ENCODE assay signal across 1 cellular context in genomic region chr10:13162013-13162364, GRCh38.
TF ChIP-seq lines count a peak whose summit lies in the region.

No MANE protein-coding gene starts in this region.

TF ChIP-seq in GM23338, 12 proteins besides CTCF, POLR2A, EP300 and RAD21 (continued from another document):
- TF ChIP-seq, protein P1, sequence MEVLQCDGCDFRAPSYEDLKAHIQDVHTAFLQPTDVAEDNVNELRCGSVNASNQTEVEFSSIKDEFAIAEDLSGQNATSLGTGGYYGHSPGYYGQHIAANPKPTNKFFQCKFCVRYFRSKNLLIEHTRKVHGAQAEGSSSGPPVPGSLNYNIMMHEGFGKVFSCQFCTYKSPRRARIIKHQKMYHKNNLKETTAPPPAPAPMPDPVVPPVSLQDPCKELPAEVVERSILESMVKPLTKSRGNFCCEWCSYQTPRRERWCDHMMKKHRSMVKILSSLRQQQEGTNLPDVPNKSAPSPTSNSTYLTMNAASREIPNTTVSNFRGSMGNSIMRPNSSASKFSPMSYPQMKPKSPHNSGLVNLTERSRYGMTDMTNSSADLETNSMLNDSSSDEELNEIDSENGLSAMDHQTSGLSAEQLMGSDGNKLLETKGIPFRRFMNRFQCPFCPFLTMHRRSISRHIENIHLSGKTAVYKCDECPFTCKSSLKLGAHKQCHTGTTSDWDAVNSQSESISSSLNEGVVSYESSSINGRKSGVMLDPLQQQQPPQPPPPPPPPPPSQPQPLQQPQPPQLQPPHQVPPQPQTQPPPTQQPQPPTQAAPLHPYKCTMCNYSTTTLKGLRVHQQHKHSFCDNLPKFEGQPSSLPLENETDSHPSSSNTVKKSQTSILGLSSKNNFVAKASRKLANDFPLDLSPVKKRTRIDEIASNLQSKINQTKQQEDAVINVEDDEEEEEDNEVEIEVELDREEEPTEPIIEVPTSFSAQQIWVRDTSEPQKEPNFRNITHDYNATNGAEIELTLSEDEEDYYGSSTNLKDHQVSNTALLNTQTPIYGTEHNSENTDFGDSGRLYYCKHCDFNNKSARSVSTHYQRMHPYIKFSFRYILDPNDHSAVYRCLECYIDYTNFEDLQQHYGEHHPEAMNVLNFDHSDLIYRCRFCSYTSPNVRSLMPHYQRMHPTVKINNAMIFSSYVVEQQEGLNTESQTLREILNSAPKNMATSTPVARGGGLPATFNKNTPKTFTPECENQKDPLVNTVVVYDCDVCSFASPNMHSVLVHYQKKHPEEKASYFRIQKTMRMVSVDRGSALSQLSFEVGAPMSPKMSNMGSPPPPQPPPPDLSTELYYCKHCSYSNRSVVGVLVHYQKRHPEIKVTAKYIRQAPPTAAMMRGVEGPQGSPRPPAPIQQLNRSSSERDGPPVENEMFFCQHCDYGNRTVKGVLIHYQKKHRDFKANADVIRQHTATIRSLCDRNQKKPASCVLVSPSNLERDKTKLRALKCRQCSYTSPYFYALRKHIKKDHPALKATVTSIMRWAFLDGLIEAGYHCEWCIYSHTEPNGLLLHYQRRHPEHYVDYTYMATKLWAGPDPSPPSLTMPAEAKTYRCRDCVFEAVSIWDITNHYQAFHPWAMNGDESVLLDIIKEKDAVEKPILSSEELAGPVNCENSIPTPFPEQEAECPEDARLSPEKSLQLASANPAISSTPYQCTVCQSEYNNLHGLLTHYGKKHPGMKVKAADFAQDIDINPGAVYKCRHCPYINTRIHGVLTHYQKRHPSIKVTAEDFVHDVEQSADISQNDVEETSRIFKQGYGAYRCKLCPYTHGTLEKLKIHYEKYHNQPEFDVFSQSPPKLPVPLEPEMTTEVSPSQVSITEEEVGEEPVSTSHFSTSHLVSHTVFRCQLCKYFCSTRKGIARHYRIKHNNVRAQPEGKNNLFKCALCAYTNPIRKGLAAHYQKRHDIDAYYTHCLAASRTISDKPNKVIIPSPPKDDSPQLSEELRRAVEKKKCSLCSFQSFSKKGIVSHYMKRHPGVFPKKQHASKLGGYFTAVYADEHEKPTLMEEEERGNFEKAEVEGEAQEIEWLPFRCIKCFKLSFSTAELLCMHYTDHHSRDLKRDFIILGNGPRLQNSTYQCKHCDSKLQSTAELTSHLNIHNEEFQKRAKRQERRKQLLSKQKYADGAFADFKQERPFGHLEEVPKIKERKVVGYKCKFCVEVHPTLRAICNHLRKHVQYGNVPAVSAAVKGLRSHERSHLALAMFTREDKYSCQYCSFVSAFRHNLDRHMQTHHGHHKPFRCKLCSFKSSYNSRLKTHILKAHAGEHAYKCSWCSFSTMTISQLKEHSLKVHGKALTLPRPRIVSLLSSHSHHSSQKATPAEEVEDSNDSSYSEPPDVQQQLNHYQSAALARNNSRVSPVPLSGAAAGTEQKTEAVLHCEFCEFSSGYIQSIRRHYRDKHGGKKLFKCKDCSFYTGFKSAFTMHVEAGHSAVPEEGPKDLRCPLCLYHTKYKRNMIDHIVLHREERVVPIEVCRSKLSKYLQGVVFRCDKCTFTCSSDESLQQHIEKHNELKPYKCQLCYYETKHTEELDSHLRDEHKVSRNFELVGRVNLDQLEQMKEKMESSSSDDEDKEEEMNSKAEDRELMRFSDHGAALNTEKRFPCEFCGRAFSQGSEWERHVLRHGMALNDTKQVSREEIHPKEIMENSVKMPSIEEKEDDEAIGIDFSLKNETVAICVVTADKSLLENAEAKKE (CRISPR knock-in tag; IDR thresholded peaks at IDR 0.05) = no peak
- TF ChIP-seq, protein P2, sequence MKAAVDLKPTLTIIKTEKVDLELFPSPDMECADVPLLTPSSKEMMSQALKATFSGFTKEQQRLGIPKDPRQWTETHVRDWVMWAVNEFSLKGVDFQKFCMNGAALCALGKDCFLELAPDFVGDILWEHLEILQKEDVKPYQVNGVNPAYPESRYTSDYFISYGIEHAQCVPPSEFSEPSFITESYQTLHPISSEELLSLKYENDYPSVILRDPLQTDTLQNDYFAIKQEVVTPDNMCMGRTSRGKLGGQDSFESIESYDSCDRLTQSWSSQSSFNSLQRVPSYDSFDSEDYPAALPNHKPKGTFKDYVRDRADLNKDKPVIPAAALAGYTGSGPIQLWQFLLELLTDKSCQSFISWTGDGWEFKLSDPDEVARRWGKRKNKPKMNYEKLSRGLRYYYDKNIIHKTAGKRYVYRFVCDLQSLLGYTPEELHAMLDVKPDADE (IDR thresholded peaks at IDR 0.05) = no peak
- TF ChIP-seq JUNB (IDR thresholded peaks at IDR 0.05; ENCODE audit: unreplicated experiment) = no peak
- TF ChIP-seq ZNF114 (CRISPR knock-in tag; IDR thresholded peaks at IDR 0.05) = no peak
- TF ChIP-seq NANOG (IDR thresholded peaks at IDR 0.05; ENCODE audit: borderline replicate concordance) = no peak
